In the genomic region with DNA sequence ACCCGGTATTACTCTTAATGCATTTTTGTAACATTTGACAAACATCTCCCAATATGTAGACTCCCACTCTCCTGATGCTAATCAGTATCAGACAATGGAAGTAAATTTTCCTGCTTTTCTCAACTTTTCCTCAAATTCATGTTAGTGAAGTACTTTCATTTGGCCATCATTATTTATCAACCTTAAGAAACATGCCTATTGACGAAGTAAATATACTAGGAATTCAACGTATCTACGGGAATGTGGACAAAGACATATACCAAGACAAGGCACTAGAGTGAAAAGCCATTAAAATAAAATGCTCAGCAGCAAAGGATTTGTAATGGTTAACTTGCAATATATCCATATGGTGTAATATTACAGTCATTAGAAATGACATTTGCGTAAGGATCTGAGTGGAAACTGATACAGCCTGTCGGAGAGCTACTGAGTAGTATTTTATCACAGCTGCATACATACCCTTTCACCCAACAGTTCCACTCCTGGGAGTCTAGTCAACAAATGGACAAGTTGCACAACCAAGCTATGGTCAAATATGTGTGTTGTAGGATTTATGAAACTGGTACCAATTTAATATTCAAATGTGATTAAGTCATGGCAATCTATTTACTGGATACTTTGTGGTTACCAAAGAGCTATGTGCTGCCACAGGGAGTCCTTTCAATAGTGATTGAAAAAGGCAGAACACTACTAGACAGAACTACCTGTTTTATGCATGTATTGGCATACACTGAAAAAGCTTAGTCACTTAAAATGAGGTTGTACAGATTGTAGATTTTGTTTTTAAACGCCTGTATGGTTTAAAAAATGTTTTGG, we compare ENCODE assay signal across 13 cellular contexts. TPM values are rescaled to one million over a fixed set of nuclear protein-coding genes. Genes with fewer than 3 reads are reported as not detected.
A peak's percentile ranks its signal among the peaks of the same experiment; 100 is the strongest.
DNase-seq lines count a peak whose midpoint lies in the region; ATAC-seq lines count a peak whose summit lies in the region.
"Had no signal": no experiment of that assay in that cellular context is flagged by ENCODE, and none has a peak within 500 bp of the region (broad histone marks: within the 10 kb centered on the region; RNA-seq: fewer than 3 reads in every experiment).

No MANE protein-coding gene starts in this region.

- DNase-seq in NCI-H2107 treated with DMSO at 0.1 percent for 48 hours (lab: John Stamatoyannopoulos, UW; ENCODE audit: unreplicated experiment) (peak; percentile 89), NCI-H2107 (lab: John Stamatoyannopoulos, UW) (no peak), NCI-H526 treated with DMSO at 0.1 percent for 48 hours (lab: John Stamatoyannopoulos, UW) (peak; percentile 24), fibroblast of the conjunctiva (ENCODE audit: low read depth) (peak; percentile 60), sciatic nerve (ENCODE audit: low spot score) (no peak), iPS-NIHi11 (ENCODE audit: low spot score) (no peak), NCI-H1092 (lab: John Stamatoyannopoulos, UW) (no peak)
- DNase-seq: caudate nucleus, DMS79 treated with DMSO at 0.1 percent for 48 hours, islet precursor cell, NCI-H1105 treated with DMSO at 0.1 percent for 48 hours had no signal

- ATAC-seq in sciatic nerve (peak; percentile 63), GM18868 (IDR thresholded peaks at IDR 0.05; ENCODE audit: unreplicated experiment) (no peak)
- ATAC-seq: stimulated activated memory B cell treated with anti-CD40 and anti-IgM and Interleukin-4, amounts not matched to agents 10 μg/mL and 1 μg/mL and 100 μg/mL, for 72 hours had no signal

- intact Hi-C loops in sciatic nerve (cut with DNase I): no loop called here

RNA-seq across cellular contexts. Expression of a gene that starts 26.5 kb away (rescaled TPM):
- 50.0 TPM for total RNA-seq in sciatic nerve

RNA-seq across cellular contexts. Expression of a gene that starts 37.6 kb away (rescaled TPM):
- total RNA-seq in sciatic nerve: 58.4 TPM

Comparison
In these comparisons a context has a peak if more than half of its experiments do, and no peak if none do; other contexts are left out.
1. DNase-seq: peak in NCI-H2107 treated with DMSO at 0.1 percent for 48 hours (single experiment), NCI-H526 treated with DMSO at 0.1 percent for 48 hours (single experiment) and fibroblast of the conjunctiva (single experiment); none in NCI-H2107 (single experiment), sciatic nerve (single experiment), iPS-NIHi11 (single experiment) and NCI-H1092 (single experiment).